In genomic region chr9:136926154-136926704, GRCh38 we compare ENCODE assay signal across 16 cellular contexts. TPM values are rescaled to one million over a fixed set of nuclear protein-coding genes. Genes with fewer than 3 reads are reported as not detected.
DNase-seq lines count a peak whose midpoint lies in the region; ATAC-seq, FAIRE-seq and TF ChIP-seq lines count a peak whose summit lies in the region.
"Had no signal": no experiment of that assay in that cellular context is flagged by ENCODE, and none has a peak within 500 bp of the region (broad histone marks: within the 10 kb centered on the region; RNA-seq: fewer than 3 reads in every experiment).

No MANE protein-coding gene starts in this region.

- H3K36me3 Mint-ChIP-seq in HFFc6 (ENCODE audit: low read depth) (peaks cover 13% of the 10 kb centered on the region; the same call in 1 of the 2 replicates), Calu3 (ENCODE audit: insufficient read depth, unreplicated experiment) (peaks cover 51% of the 10 kb centered on the region)

- H3K27me3 Mint-ChIP-seq in HFFc6 (ENCODE audit: insufficient read depth) (peaks cover 3% of the 10 kb centered on the region; the same call in 1 of the 2 replicates), Calu3 (ENCODE audit: unreplicated experiment) (no peaks in the 10 kb centered on the region)
- H3K27me3 Mint-ChIP-seq: activated B cell treated with CpG ODN at 0.5 μM for 24 hours had no signal

- peak; percentile 66 to 83 for ATAC-seq in A549
- no peak for ATAC-seq in foreskin keratinocyte
- ATAC-seq in HG03039 (IDR thresholded peaks at IDR 0.05; ENCODE audit: unreplicated experiment), result no peak

- peaks cover 6% of the 10 kb centered on the region; the same call in 1 of the 3 replicates for H3K4me1 ChIP-seq in A549
- H3K4me1 ChIP-seq in foreskin keratinocyte, result no peaks in the 10 kb centered on the region
- H3K4me1 ChIP-seq: colonic mucosa, SJSA1 had no signal

- 0 out of 5 replicates have a peak, but pooled peaks of 1 of the 2 experiments have one; percentile 14 for TF ChIP-seq RAD21 in A549 (conservative IDR thresholded peaks at IDR 0.05 in 1 of 2, IDR thresholded peaks at IDR 0.05 in 1 of 2)

- no peak for TF ChIP-seq EP300 in A549 (IDR thresholded peaks at IDR 0.05)

- POLR2A ChIA-PET in A549 (lab: Yijun Ruan, JAX), result no interaction called here

- peaks cover 4% of the 10 kb centered on the region; the same call in 2 of the 3 replicates for H3K9me3 ChIP-seq in A549
- H3K9me3 ChIP-seq: colonic mucosa had no signal

- intact Hi-C loops in Calu3 (cut with micrococcal nuclease; ENCODE audit: unreplicated experiment), result no loop called here

- no peaks in the 10 kb centered on the region for H3K27me3 ChIP-seq in foreskin keratinocyte
- H3K27me3 ChIP-seq: colonic mucosa, SJSA1 had no signal

- no TSS peak for BruUV-seq in Calu3 (replicated peaks; lab: Mats Ljungman, UMichigan)

- TF ChIP-seq CTCF in A549 (IDR thresholded peaks at IDR 0.05) (0 out of 3 replicates have a peak, but pooled peaks have one; percentile 12), HFFc6 (IDR thresholded peaks at IDR 0.05) (peak; percentile 41; the same call in 1 of the 2 replicates), foreskin keratinocyte (conservative IDR thresholded peaks at IDR 0.05) (peak; percentile 28), Calu3 (IDR thresholded peaks at IDR 0.05; ENCODE audit: unreplicated experiment) (no peak)

- no peak for FAIRE-seq in A549 (lab: Jason Lieb, UNC)
- FAIRE-seq: urothelium cell line had no signal

- no peak overlapping the region for H3K4me2 ChIP-seq in A549

- 77% methylated on average over 8 of the region's 9 CpGs for WGBS in A549 (ENCODE audit: missing lambda C conversion rate)

- H3K4me1 Mint-ChIP-seq in HFFc6 (ENCODE audit: low read depth), result peaks cover 9% of the 10 kb centered on the region
- H3K4me1 Mint-ChIP-seq in Calu3 (ENCODE audit: low read depth, unreplicated experiment), result no peaks in the 10 kb centered on the region
- H3K4me1 Mint-ChIP-seq: activated B cell treated with CpG ODN at 0.5 μM for 24 hours, mesothelial cell of epicardium had no signal

- H3K4me3 Mint-ChIP-seq in HFFc6 (no peak overlapping the region), Calu3 (ENCODE audit: low read depth, unreplicated experiment) (no peak overlapping the region)
- H3K4me3 Mint-ChIP-seq: activated B cell treated with CpG ODN at 0.5 μM for 24 hours, mesothelial cell of epicardium had no signal

- no peak overlapping the region for H3K27ac Mint-ChIP-seq in HFFc6
- no peak overlapping the region for H3K27ac Mint-ChIP-seq in Calu3 (ENCODE audit: unreplicated experiment)
- H3K27ac Mint-ChIP-seq: activated B cell treated with CpG ODN at 0.5 μM for 24 hours, mesothelial cell of epicardium had no signal

- no peak overlapping the region for H3K4me3 ChIP-seq in A549
- H3K4me3 ChIP-seq: colonic mucosa, SJSA1 had no signal

- H3K9me3 Mint-ChIP-seq in HFFc6, result no peaks in the 10 kb centered on the region
- no peaks in the 10 kb centered on the region for H3K9me3 Mint-ChIP-seq in Calu3 (ENCODE audit: low read depth, unreplicated experiment)
- H3K9me3 Mint-ChIP-seq: activated B cell treated with CpG ODN at 0.5 μM for 24 hours, mesothelial cell of epicardium had no signal

- CTCF ChIA-PET in A549 (lab: Yijun Ruan, JAX) (interaction anchor here (0.6 to 2.4 kb wide), 19 partner anchors 9 to 109 kb away, joined by 3 to 10 read pairs (median 4); partner anchors contain the start of gene AJM1), Calu3 (lab: Charles Lee) (no interaction called here)

- TF ChIP-seq POLR2A in A549 (IDR thresholded peaks at IDR 0.05; ENCODE audit: low read length), result no peak

- DNase-seq in A549 (ENCODE audit: low read depth in 1 of 2, low spot score in 1 of 2) (no peak), HFFc6 (no peak), foreskin keratinocyte (no peak), OCI-M1 (lab: John Stamatoyannopoulos, UW) (no peak), Calu3 (no peak)
- DNase-seq: activated B cell treated with CpG ODN at 0.5 μM for 24 hours; activated CD8-positive, alpha-beta memory T cell treated with anti-CD3 and anti-CD28 coated beads, Interleukin-2, amount 50 U/mL, for 48 hours; colonic mucosa; NCI-H187 treated with DMSO at 0.1 percent for 48 hours; NCI-H82 had no signal

- H3K27ac ChIP-seq in A549, result peak overlapping the region in 1 of 2 experiments; percentile 54; a peak in 2 of 6 replicates
- no peak overlapping the region for H3K27ac ChIP-seq in foreskin keratinocyte
- H3K27ac ChIP-seq: colonic mucosa, SJSA1 had no signal

TF ChIP-seq in A549, 52 proteins besides CTCF, POLR2A, EP300 and RAD21:
- no peak for TF ChIP-seq SREBF2 (IDR thresholded peaks at IDR 0.05)
- 0 out of 3 replicates have a peak, but pooled peaks have one; percentile 18 for TF ChIP-seq SMC3 (IDR thresholded peaks at IDR 0.05)

RNA-seq across cellular contexts. Expression of gene FBXW5, which starts 18.3 kb away (rescaled TPM):
- 37.3 and 37.5 TPM in 2 replicates for polyA plus RNA-seq in A549 (2011; rRNA removed)
- polyA plus RNA-seq in A549 (2012; cell fraction: cytosol; rRNA removed), result 101 and 139 TPM in 2 replicates
- polyA plus RNA-seq in A549 (2012; cell fraction: nucleus; rRNA removed), result 343 and 496 TPM in 2 replicates
- polyA plus RNA-seq in A549 (2017; fragmentation: RNase III; extraction: RNeasy Plus Mini Kit Qiagen cat#74134 plus additional on column Dnase treatment), result 59.3 to 61.4 TPM (median 59.5 TPM) in 3 replicates
- 54.3 and 84.8 TPM in 2 replicates for polyA minus RNA-seq in A549 (2011; rRNA and poly(A)+ RNA removed)
- total RNA-seq in HFFc6 (2021; fragmentation: NEBNext Ultra II Directional; extraction: Animal tissue kit (Norgen Biotek cat#: 25700)), result 100 to 1,000 TPM in 1 of 6 experiments, 10 to 100 TPM in 5; 89.1 to 102 (median 94.4) TPM
- total RNA-seq in foreskin keratinocyte, result 86.5 and 86.6 TPM in 2 replicates
- 77.8 and 78.1 TPM in 2 replicates for polyA plus RNA-seq in foreskin keratinocyte
- 49.9 and 50.8 TPM in 2 replicates for total RNA-seq in Calu3 (2022)

RNA-seq across cellular contexts. Expression of gene C8G, which starts 18.8 kb away (rescaled TPM):
- polyA plus RNA-seq in A549 (2011; rRNA removed), result 0.41 and 0.45 TPM in 2 replicates
- 1.2 TPM in 2 replicates for polyA plus RNA-seq in A549 (2012; cell fraction: cytosol; rRNA removed)
- 3.6 and 7.5 TPM in 2 replicates for polyA plus RNA-seq in A549 (2012; cell fraction: nucleus; rRNA removed)
- polyA plus RNA-seq in A549 (2017; fragmentation: RNase III; extraction: RNeasy Plus Mini Kit Qiagen cat#74134 plus additional on column Dnase treatment), result 1.1 to 1.3 TPM (median 1.1 TPM) in 3 replicates
- not detected in 2 replicates for polyA minus RNA-seq in A549 (2011; rRNA and poly(A)+ RNA removed)
- total RNA-seq in HFFc6 (2021; fragmentation: NEBNext Ultra II Directional; extraction: Animal tissue kit (Norgen Biotek cat#: 25700)), result 1 to 10 TPM in 3 of 6 experiments, under 1 TPM in 3; 0.51 to 1.8 (median 0.97) TPM
- 0.25 and 0.65 TPM in 2 replicates for total RNA-seq in foreskin keratinocyte
- polyA plus RNA-seq in foreskin keratinocyte, result 0.28 TPM in 1 of 2 replicates, not detected in the other
- 3.9 and 4.0 TPM in 2 replicates for total RNA-seq in Calu3 (2022)
- total RNA-seq: LHCN-M2, SJSA1 had no signal

RNA-seq across cellular contexts. Expression of gene LCN12, which starts 25.8 kb away (rescaled TPM):
- polyA plus RNA-seq in A549 (2011; rRNA removed) (0.74 and 1.8 TPM in 2 replicates), A549 (2017; fragmentation: RNase III; extraction: RNeasy Plus Mini Kit Qiagen cat#74134 plus additional on column Dnase treatment) (2.8 to 3.6 TPM (median 3.0 TPM) in 3 replicates), foreskin keratinocyte (0.15 and 0.16 TPM in 2 replicates)
- 1.2 and 1.4 TPM in 2 replicates for polyA plus RNA-seq in A549 (2012; cell fraction: cytosol; rRNA removed)
- polyA plus RNA-seq in A549 (2012; cell fraction: nucleus; rRNA removed), result 24.8 and 36.0 TPM in 2 replicates
- 0.70 and 0.88 TPM in 2 replicates for polyA minus RNA-seq in A549 (2011; rRNA and poly(A)+ RNA removed)
- under 1 TPM in 2 of 6 experiments, not detected in 4; 0.14 to 0.31 TPM for total RNA-seq in HFFc6 (2021; fragmentation: NEBNext Ultra II Directional; extraction: Animal tissue kit (Norgen Biotek cat#: 25700))
- total RNA-seq in foreskin keratinocyte (0.31 TPM in 1 of 2 replicates, not detected in the other), Calu3 (2022) (3.8 and 3.9 TPM in 2 replicates)
- total RNA-seq: LHCN-M2, SJSA1 had no signal
- polyA plus RNA-seq: AG04450 had no signal

RNA-seq across cellular contexts. Expression of gene TRAF2, which starts 39.9 kb away (rescaled TPM):
- polyA plus RNA-seq in A549 (2011; rRNA removed) (23.8 and 24.5 TPM in 2 replicates), A549 (2017; fragmentation: RNase III; extraction: RNeasy Plus Mini Kit Qiagen cat#74134 plus additional on column Dnase treatment) (36.4 to 49.4 TPM (median 39.5 TPM) in 3 replicates), foreskin keratinocyte (22.3 and 26.7 TPM in 2 replicates)
- 76.3 and 84.0 TPM in 2 replicates for polyA plus RNA-seq in A549 (2012; cell fraction: cytosol; rRNA removed)
- 180 and 185 TPM in 2 replicates for polyA plus RNA-seq in A549 (2012; cell fraction: nucleus; rRNA removed)
- 32.0 and 36.0 TPM in 2 replicates for polyA minus RNA-seq in A549 (2011; rRNA and poly(A)+ RNA removed)
- 10 to 100 TPM; 11.1 to 15.9 (median 13.6) TPM for total RNA-seq in HFFc6 (2021; fragmentation: NEBNext Ultra II Directional; extraction: Animal tissue kit (Norgen Biotek cat#: 25700))
- total RNA-seq in foreskin keratinocyte (22.4 and 27.0 TPM in 2 replicates), Calu3 (2022) (47.8 and 50.5 TPM in 2 replicates)

RNA-seq across cellular contexts. Expression of gene PTGDS, which starts 51.1 kb away (rescaled TPM):
- polyA plus RNA-seq in A549 (2011; rRNA removed) (0.31 and 0.33 TPM in 2 replicates), A549 (2017; fragmentation: RNase III; extraction: RNeasy Plus Mini Kit Qiagen cat#74134 plus additional on column Dnase treatment) (0.18 to 0.34 TPM (median 0.26 TPM) in 3 replicates), foreskin keratinocyte (not detected in 2 replicates)
- 0.50 and 0.61 TPM in 2 replicates for polyA plus RNA-seq in A549 (2012; cell fraction: cytosol; rRNA removed)
- 0.66 and 1.0 TPM in 2 replicates for polyA plus RNA-seq in A549 (2012; cell fraction: nucleus; rRNA removed)
- not detected in 2 replicates for polyA minus RNA-seq in A549 (2011; rRNA and poly(A)+ RNA removed)
- total RNA-seq in HFFc6 (2021; fragmentation: NEBNext Ultra II Directional; extraction: Animal tissue kit (Norgen Biotek cat#: 25700)), result not detected
- total RNA-seq in foreskin keratinocyte (not detected in 2 replicates), Calu3 (2022) (not detected in 2 replicates)
- total RNA-seq: activated B cell treated with CpG ODN at 0.5 μM for 24 hours, SJSA1 had no signal

Comparison
In these comparisons a context has a peak if more than half of its experiments do, and no peak if none do; other contexts are left out.
1. ATAC-seq: peak in A549 (2 of 2); none in foreskin keratinocyte (single experiment) and HG03039 (single experiment).